In the genomic region with DNA sequence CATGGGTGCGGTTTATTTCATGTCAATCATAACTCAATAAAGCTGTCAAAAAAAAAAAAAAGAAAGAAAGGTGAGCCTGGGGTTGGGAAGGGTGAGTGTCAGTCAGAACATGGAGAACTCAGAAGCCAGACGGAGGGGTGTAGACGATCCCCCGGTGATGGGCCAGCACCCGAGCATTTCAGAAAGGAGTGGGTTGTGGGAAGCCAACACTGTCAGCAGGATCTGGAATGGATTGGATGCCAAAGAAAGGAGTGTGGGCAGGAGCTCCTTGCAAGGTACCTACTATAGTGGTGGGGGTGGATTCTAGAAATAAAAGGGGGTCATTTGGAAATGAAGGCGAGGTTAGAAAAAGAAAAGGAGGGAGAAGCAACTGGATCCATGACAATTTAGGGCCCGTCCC, we compare ENCODE assay signal across 1 cellular context.
TF ChIP-seq lines count a peak whose summit lies in the region.

No MANE protein-coding gene starts in this region.

TF ChIP-seq in K562, 482 proteins besides CTCF, POLR2A, EP300 and RAD21 (continued from another document):
- TF ChIP-seq, protein P1, sequence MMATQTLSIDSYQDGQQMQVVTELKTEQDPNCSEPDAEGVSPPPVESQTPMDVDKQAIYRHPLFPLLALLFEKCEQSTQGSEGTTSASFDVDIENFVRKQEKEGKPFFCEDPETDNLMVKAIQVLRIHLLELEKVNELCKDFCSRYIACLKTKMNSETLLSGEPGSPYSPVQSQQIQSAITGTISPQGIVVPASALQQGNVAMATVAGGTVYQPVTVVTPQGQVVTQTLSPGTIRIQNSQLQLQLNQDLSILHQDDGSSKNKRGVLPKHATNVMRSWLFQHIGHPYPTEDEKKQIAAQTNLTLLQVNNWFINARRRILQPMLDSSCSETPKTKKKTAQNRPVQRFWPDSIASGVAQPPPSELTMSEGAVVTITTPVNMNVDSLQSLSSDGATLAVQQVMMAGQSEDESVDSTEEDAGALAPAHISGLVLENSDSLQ (IDR thresholded peaks at IDR 0.05), result peak; percentile 26; the same call in 1 of the 2 replicates
